Comparison of ENCODE assay signal across 1 cellular context in genomic region chr12:57452937-57453509, GRCh38.
TF ChIP-seq lines count a peak whose summit lies in the region.

No MANE protein-coding gene starts in this region.

TF ChIP-seq in HepG2, 621 proteins besides CTCF, POLR2A, EP300 and RAD21 (continued from another document and continues in another):
- no peak for TF ChIP-seq NR2F2 (IDR thresholded peaks at IDR 0.05; ENCODE audit: borderline replicate concordance, low read depth)
- TF ChIP-seq ZNF567 (CRISPR knock-in tag; IDR thresholded peaks at IDR 0.05; ENCODE audit: borderline replicate concordance): peak; percentile 27; the same call in 1 of the 2 replicates
- TF ChIP-seq SMC3 (IDR thresholded peaks at IDR 0.05; ENCODE audit: low read length): peak; percentile 87
- no peak for TF ChIP-seq TRIM24 (CRISPR knock-in tag; IDR thresholded peaks at IDR 0.05)
- no peak for TF ChIP-seq KMT2B (CRISPR knock-in tag; IDR thresholded peaks at IDR 0.05)
- TF ChIP-seq NFE2 (CRISPR knock-in tag; IDR thresholded peaks at IDR 0.05): no peak
- TF ChIP-seq ZNF543 (CRISPR knock-in tag; IDR thresholded peaks at IDR 0.05): no peak
- TF ChIP-seq PRDM4 (CRISPR knock-in tag; IDR thresholded peaks at IDR 0.05; ENCODE audit: borderline replicate concordance): no peak
- no peak for TF ChIP-seq MTA3 (CRISPR knock-in tag; IDR thresholded peaks at IDR 0.05)
- TF ChIP-seq HHEX (CRISPR knock-in tag; IDR thresholded peaks at IDR 0.05): no peak
- TF ChIP-seq, protein P1, sequence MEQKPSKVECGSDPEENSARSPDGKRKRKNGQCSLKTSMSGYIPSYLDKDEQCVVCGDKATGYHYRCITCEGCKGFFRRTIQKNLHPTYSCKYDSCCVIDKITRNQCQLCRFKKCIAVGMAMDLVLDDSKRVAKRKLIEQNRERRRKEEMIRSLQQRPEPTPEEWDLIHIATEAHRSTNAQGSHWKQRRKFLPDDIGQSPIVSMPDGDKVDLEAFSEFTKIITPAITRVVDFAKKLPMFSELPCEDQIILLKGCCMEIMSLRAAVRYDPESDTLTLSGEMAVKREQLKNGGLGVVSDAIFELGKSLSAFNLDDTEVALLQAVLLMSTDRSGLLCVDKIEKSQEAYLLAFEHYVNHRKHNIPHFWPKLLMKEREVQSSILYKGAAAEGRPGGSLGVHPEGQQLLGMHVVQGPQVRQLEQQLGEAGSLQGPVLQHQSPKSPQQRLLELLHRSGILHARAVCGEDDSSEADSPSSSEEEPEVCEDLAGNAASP (CRISPR knock-in tag; IDR thresholded peaks at IDR 0.05; ENCODE audit: borderline replicate concordance): peak; percentile 54; the same call in 1 of the 2 replicates
- no peak for TF ChIP-seq ZNF263 (CRISPR knock-in tag; IDR thresholded peaks at IDR 0.05)
- TF ChIP-seq KLF9 (CRISPR knock-in tag; IDR thresholded peaks at IDR 0.05; ENCODE audit: low read depth): 0 out of 2 replicates have a peak, but pooled peaks have one; percentile 52
- TF ChIP-seq ZNF747 (CRISPR knock-in tag; IDR thresholded peaks at IDR 0.05; ENCODE audit: borderline replicate concordance): no peak
- no peak for TF ChIP-seq ZNF576 (CRISPR knock-in tag; IDR thresholded peaks at IDR 0.05)
- TF ChIP-seq, protein P2, sequence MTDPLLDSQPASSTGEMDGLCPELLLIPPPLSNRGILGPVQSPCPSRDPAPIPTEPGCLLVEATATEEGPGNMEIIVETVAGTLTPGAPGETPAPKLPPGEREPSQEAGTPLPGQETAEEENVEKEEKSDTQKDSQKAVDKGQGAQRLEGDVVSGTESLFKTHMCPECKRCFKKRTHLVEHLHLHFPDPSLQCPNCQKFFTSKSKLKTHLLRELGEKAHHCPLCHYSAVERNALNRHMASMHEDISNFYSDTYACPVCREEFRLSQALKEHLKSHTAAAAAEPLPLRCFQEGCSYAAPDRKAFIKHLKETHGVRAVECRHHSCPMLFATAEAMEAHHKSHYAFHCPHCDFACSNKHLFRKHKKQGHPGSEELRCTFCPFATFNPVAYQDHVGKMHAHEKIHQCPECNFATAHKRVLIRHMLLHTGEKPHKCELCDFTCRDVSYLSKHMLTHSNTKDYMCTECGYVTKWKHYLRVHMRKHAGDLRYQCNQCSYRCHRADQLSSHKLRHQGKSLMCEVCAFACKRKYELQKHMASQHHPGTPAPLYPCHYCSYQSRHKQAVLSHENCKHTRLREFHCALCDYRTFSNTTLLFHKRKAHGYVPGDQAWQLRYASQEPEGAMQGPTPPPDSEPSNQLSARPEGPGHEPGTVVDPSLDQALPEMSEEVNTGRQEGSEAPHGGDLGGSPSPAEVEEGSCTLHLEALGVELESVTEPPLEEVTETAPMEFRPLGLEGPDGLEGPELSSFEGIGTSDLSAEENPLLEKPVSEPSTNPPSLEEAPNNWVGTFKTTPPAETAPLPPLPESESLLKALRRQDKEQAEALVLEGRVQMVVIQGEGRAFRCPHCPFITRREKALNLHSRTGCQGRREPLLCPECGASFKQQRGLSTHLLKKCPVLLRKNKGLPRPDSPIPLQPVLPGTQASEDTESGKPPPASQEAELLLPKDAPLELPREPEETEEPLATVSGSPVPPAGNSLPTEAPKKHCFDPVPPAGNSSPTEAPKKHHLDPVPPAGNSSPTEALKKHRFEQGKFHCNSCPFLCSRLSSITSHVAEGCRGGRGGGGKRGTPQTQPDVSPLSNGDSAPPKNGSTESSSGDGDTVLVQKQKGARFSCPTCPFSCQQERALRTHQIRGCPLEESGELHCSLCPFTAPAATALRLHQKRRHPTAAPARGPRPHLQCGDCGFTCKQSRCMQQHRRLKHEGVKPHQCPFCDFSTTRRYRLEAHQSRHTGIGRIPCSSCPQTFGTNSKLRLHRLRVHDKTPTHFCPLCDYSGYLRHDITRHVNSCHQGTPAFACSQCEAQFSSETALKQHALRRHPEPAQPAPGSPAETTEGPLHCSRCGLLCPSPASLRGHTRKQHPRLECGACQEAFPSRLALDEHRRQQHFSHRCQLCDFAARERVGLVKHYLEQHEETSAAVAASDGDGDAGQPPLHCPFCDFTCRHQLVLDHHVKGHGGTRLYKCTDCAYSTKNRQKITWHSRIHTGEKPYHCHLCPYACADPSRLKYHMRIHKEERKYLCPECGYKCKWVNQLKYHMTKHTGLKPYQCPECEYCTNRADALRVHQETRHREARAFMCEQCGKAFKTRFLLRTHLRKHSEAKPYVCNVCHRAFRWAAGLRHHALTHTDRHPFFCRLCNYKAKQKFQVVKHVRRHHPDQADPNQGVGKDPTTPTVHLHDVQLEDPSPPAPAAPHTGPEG (CRISPR knock-in tag; IDR thresholded peaks at IDR 0.05): no peak
- no peak for TF ChIP-seq IKZF4 (CRISPR knock-in tag; IDR thresholded peaks at IDR 0.05; ENCODE audit: borderline replicate concordance, low read depth, not compliant biosample characterization)
- TF ChIP-seq ESRRA (CRISPR knock-in tag; IDR thresholded peaks at IDR 0.05; ENCODE audit: low read depth): no peak
- TF ChIP-seq, protein P3, sequence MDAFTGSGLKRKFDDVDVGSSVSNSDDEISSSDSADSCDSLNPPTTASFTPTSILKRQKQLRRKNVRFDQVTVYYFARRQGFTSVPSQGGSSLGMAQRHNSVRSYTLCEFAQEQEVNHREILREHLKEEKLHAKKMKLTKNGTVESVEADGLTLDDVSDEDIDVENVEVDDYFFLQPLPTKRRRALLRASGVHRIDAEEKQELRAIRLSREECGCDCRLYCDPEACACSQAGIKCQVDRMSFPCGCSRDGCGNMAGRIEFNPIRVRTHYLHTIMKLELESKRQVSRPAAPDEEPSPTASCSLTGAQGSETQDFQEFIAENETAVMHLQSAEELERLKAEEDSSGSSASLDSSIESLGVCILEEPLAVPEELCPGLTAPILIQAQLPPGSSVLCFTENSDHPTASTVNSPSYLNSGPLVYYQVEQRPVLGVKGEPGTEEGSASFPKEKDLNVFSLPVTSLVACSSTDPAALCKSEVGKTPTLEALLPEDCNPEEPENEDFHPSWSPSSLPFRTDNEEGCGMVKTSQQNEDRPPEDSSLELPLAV (CRISPR knock-in tag; conservative IDR thresholded peaks at IDR 0.05; ENCODE audit: low read depth): no peak
- TF ChIP-seq SNRNP70 (IDR thresholded peaks at IDR 0.05; ENCODE audit: low read depth, low read length): no peak
- TF ChIP-seq RBAK (CRISPR knock-in tag; IDR thresholded peaks at IDR 0.05): no peak
- no peak for TF ChIP-seq ZNF788 (CRISPR knock-in tag; IDR thresholded peaks at IDR 0.05; ENCODE audit: borderline replicate concordance)
- no peak for TF ChIP-seq ZNF264 (CRISPR knock-in tag; IDR thresholded peaks at IDR 0.05)
- TF ChIP-seq ERF (CRISPR knock-in tag; IDR thresholded peaks at IDR 0.05): no peak
- no peak for TF ChIP-seq GATAD1 (CRISPR knock-in tag; IDR thresholded peaks at IDR 0.05)
- TF ChIP-seq SALL1 (CRISPR knock-in tag; IDR thresholded peaks at IDR 0.05): peak; percentile 52; the same call in 1 of the 2 replicates
- TF ChIP-seq ZNF619 (CRISPR knock-in tag; IDR thresholded peaks at IDR 0.05): 0 out of 2 replicates have a peak, but pooled peaks have one; percentile 36
- no peak for TF ChIP-seq FOXK1 (CRISPR knock-in tag; IDR thresholded peaks at IDR 0.05; ENCODE audit: borderline replicate concordance, low read depth)
- TF ChIP-seq SMAD9 (CRISPR knock-in tag; IDR thresholded peaks at IDR 0.05): no peak
- TF ChIP-seq NFKB2 (CRISPR knock-in tag; IDR thresholded peaks at IDR 0.05; ENCODE audit: borderline replicate concordance): no peak
- TF ChIP-seq, protein P4, sequence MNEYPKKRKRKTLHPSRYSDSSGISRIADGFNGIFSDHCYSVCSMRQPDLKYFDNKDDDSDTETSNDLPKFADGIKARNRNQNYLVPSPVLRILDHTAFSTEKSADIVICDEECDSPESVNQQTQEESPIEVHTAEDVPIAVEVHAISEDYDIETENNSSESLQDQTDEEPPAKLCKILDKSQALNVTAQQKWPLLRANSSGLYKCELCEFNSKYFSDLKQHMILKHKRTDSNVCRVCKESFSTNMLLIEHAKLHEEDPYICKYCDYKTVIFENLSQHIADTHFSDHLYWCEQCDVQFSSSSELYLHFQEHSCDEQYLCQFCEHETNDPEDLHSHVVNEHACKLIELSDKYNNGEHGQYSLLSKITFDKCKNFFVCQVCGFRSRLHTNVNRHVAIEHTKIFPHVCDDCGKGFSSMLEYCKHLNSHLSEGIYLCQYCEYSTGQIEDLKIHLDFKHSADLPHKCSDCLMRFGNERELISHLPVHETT (CRISPR knock-in tag; conservative IDR thresholded peaks at IDR 0.05): no peak
- TF ChIP-seq ATF5 (CRISPR knock-in tag; IDR thresholded peaks at IDR 0.05; ENCODE audit: low read depth): no peak
- no peak for TF ChIP-seq NKX3-1 (CRISPR knock-in tag; IDR thresholded peaks at IDR 0.05)
- TF ChIP-seq ZNF367 (CRISPR knock-in tag; IDR thresholded peaks at IDR 0.05; ENCODE audit: borderline replicate concordance): no peak
- TF ChIP-seq ZNF451 (CRISPR knock-in tag; IDR thresholded peaks at IDR 0.05): 0 out of 2 replicates have a peak, but pooled peaks have one; percentile 17
- peak; percentile 32; the same call in 1 of the 2 replicates for TF ChIP-seq HNF4G (IDR thresholded peaks at IDR 0.05; ENCODE audit: borderline replicate concordance, low read depth, low read length)
- TF ChIP-seq HNF4G (CRISPR knock-in tag; IDR thresholded peaks at IDR 0.05; ENCODE audit: borderline replicate concordance, low read depth): 0 out of 2 replicates have a peak, but pooled peaks have one; percentile 31
- TF ChIP-seq MAF1 (CRISPR knock-in tag; IDR thresholded peaks at IDR 0.05; ENCODE audit: borderline replicate concordance): no peak
- TF ChIP-seq HOXA7 (CRISPR knock-in tag; IDR thresholded peaks at IDR 0.05): no peak
- TF ChIP-seq KDM5B (CRISPR knock-in tag; IDR thresholded peaks at IDR 0.05; ENCODE audit: borderline replicate concordance): 0 out of 2 replicates have a peak, but pooled peaks have one; percentile 52
- no peak for TF ChIP-seq CBX2 (IDR thresholded peaks at IDR 0.05; ENCODE audit: low read depth, low read length)
- no peak for TF ChIP-seq CBX2 (CRISPR knock-in tag; IDR thresholded peaks at IDR 0.05; ENCODE audit: low read depth)
- TF ChIP-seq HOXA5 (CRISPR knock-in tag; IDR thresholded peaks at IDR 0.05): no peak
- no peak for TF ChIP-seq ZMYM2 (CRISPR knock-in tag; IDR thresholded peaks at IDR 0.05)
- no peak for TF ChIP-seq ZNF777 (CRISPR knock-in tag; IDR thresholded peaks at IDR 0.05)
- no peak for TF ChIP-seq ZNF20 (CRISPR knock-in tag; IDR thresholded peaks at IDR 0.05)
- TF ChIP-seq, protein P5, sequence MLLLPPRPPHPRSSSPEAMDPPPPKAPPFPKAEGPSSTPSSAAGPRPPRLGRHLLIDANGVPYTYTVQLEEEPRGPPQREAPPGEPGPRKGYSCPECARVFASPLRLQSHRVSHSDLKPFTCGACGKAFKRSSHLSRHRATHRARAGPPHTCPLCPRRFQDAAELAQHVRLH (CRISPR knock-in tag; IDR thresholded peaks at IDR 0.05; ENCODE audit: borderline replicate concordance, low read depth): no peak
- no peak for TF ChIP-seq MTF1 (CRISPR knock-in tag; IDR thresholded peaks at IDR 0.05)
- peak; percentile 31; the same call in 1 of the 2 replicates for TF ChIP-seq YEATS2 (CRISPR knock-in tag; IDR thresholded peaks at IDR 0.05; ENCODE audit: borderline replicate concordance)
- TF ChIP-seq DBP (CRISPR knock-in tag; IDR thresholded peaks at IDR 0.05; ENCODE audit: not compliant biosample characterization): no peak
- no peak for TF ChIP-seq ATF3 (CRISPR knock-in tag; IDR thresholded peaks at IDR 0.05)
- no peak for TF ChIP-seq HDAC1 (CRISPR knock-in tag; IDR thresholded peaks at IDR 0.05)
- no peak for TF ChIP-seq HINFP (CRISPR knock-in tag; IDR thresholded peaks at IDR 0.05; ENCODE audit: low read depth)
- TF ChIP-seq ZNF790 (CRISPR knock-in tag; IDR thresholded peaks at IDR 0.05; ENCODE audit: borderline replicate concordance): no peak
- no peak for TF ChIP-seq ELF4 (CRISPR knock-in tag; IDR thresholded peaks at IDR 0.05; ENCODE audit: borderline replicate concordance)
- no peak for TF ChIP-seq ZNF883 (CRISPR knock-in tag; IDR thresholded peaks at IDR 0.05; ENCODE audit: not compliant biosample characterization)
